In genomic region chr11:100830295-100830694, GRCh38 we compare ENCODE assay signal across 12 cellular contexts.
DNase-seq lines count a peak whose midpoint lies in the region; ATAC-seq and TF ChIP-seq lines count a peak whose summit lies in the region.
"Had no signal": no experiment of that assay in that cellular context is flagged by ENCODE, and none has a peak within 500 bp of the region (broad histone marks: within the 10 kb centered on the region; RNA-seq: fewer than 3 reads in every experiment).

No MANE protein-coding gene starts in this region.

- H3K4me3 Mint-ChIP-seq in WTC11, result no peak overlapping the region
- H3K4me3 Mint-ChIP-seq: mesothelial cell of epicardium had no signal

- H3K36me3 Mint-ChIP-seq in WTC11, result no peaks in the 10 kb centered on the region
- H3K36me3 Mint-ChIP-seq: mesothelial cell of epicardium had no signal

- no peak overlapping the region for H3K4me3 ChIP-seq in stomach
- H3K4me3 ChIP-seq: ascending aorta had no signal

- ATAC-seq in WTC11 (no peak), HG03521 (IDR thresholded peaks at IDR 0.05; ENCODE audit: unreplicated experiment) (no peak), HG03039 (IDR thresholded peaks at IDR 0.05; ENCODE audit: unreplicated experiment) (no peak), omental fat pad (ENCODE audit: low FRiP score) (no peak)

- peaks cover 56% of the 10 kb centered on the region for H3K4me1 Mint-ChIP-seq in WTC11

- peak; percentile 63 for DNase-seq in NCI-H1092 treated with DMSO at 0.1 percent for 48 hours (lab: John Stamatoyannopoulos, UW)
- DNase-seq in WTC11 (ENCODE audit: low spot score), result no peak
- DNase-seq in islet precursor cell, result peak; percentile 76
- peak; percentile 41 for DNase-seq in stomach
- DNase-seq in omental fat pad (ENCODE audit: low spot score), result no peak
- DNase-seq: activated CD4-positive, alpha-beta T cell treated with anti-CD3 and anti-CD28 coated beads for 48 hours; hippocampal formation had no signal

- H3K9me3 Mint-ChIP-seq in WTC11, result no peaks in the 10 kb centered on the region
- H3K9me3 Mint-ChIP-seq: mesothelial cell of epicardium had no signal

- H3K9me3 ChIP-seq in stomach, result no peaks in the 10 kb centered on the region
- H3K9me3 ChIP-seq: ascending aorta had no signal

- H3K27ac Mint-ChIP-seq in WTC11, result peak overlapping the region; percentile 50; the same call in 1 of the 2 replicates
- H3K27ac Mint-ChIP-seq: mesothelial cell of epicardium, progenitor cell of endocrine pancreas had no signal

- CTCF ChIA-PET in WTC11 (lab: Charles Lee), result no interaction called here

- intact Hi-C loops in stomach (cut with DNase I; ENCODE audit: low total_unique reads), result no loop called here

- no peak for TF ChIP-seq CTCF in WTC11 (IDR thresholded peaks at IDR 0.05)
- no peak for TF ChIP-seq CTCF in stomach (IDR thresholded peaks at IDR 0.05)
- no peak for TF ChIP-seq CTCF in omental fat pad (IDR thresholded peaks at IDR 0.05)

- 30 to 58% (median 42%) methylated on average over 7 of the region's 7 CpGs for WGBS in stomach, 5 donors

- no peaks in the 10 kb centered on the region for H3K27me3 Mint-ChIP-seq in WTC11 (ENCODE audit: low read depth)
- H3K27me3 Mint-ChIP-seq: progenitor cell of endocrine pancreas had no signal

- no peak for TF ChIP-seq POLR2A in stomach (IDR thresholded peaks at IDR 0.05)

- TF ChIP-seq EP300 in stomach (IDR thresholded peaks at IDR 0.05), result no peak

- H3K36me3 ChIP-seq in stomach, result no peaks in the 10 kb centered on the region
- H3K36me3 ChIP-seq: ascending aorta had no signal

- peak overlapping the region in 3 of 5 donors; percentile 3 to 50 (median 18) for H3K27ac ChIP-seq in stomach
- H3K27ac ChIP-seq: ascending aorta had no signal

- H3K27me3 ChIP-seq in stomach, result no peaks in the 10 kb centered on the region
- H3K27me3 ChIP-seq: ascending aorta had no signal

- H3K4me1 ChIP-seq in stomach, result peaks cover 14 to 58% (median 31%) of the 10 kb centered on the region in 4 donors
- H3K4me1 ChIP-seq: ascending aorta had no signal

- POLR2A ChIA-PET in WTC11 (lab: Charles Lee), result no interaction called here

TF ChIP-seq in WTC11, 78 proteins besides CTCF, POLR2A, EP300 and RAD21 (continues in another document):
- TF ChIP-seq, protein P1, sequence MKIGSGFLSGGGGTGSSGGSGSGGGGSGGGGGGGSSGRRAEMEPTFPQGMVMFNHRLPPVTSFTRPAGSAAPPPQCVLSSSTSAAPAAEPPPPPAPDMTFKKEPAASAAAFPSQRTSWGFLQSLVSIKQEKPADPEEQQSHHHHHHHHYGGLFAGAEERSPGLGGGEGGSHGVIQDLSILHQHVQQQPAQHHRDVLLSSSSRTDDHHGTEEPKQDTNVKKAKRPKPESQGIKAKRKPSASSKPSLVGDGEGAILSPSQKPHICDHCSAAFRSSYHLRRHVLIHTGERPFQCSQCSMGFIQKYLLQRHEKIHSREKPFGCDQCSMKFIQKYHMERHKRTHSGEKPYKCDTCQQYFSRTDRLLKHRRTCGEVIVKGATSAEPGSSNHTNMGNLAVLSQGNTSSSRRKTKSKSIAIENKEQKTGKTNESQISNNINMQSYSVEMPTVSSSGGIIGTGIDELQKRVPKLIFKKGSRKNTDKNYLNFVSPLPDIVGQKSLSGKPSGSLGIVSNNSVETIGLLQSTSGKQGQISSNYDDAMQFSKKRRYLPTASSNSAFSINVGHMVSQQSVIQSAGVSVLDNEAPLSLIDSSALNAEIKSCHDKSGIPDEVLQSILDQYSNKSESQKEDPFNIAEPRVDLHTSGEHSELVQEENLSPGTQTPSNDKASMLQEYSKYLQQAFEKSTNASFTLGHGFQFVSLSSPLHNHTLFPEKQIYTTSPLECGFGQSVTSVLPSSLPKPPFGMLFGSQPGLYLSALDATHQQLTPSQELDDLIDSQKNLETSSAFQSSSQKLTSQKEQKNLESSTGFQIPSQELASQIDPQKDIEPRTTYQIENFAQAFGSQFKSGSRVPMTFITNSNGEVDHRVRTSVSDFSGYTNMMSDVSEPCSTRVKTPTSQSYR (CRISPR knock-in tag; IDR thresholded peaks at IDR 0.05), result no peak
- TF ChIP-seq, protein P2, sequence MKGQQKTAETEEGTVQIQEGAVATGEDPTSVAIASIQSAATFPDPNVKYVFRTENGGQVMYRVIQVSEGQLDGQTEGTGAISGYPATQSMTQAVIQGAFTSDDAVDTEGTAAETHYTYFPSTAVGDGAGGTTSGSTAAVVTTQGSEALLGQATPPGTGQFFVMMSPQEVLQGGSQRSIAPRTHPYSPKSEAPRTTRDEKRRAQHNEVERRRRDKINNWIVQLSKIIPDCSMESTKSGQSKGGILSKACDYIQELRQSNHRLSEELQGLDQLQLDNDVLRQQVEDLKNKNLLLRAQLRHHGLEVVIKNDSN (CRISPR knock-in tag; IDR thresholded peaks at IDR 0.05), result no peak
- TF ChIP-seq SMAD3 (CRISPR knock-in tag; IDR thresholded peaks at IDR 0.05; ENCODE audit: borderline replicate concordance), result no peak
- TF ChIP-seq ESRRA (CRISPR knock-in tag; IDR thresholded peaks at IDR 0.05; ENCODE audit: borderline replicate concordance), result no peak
- TF ChIP-seq, protein P3, sequence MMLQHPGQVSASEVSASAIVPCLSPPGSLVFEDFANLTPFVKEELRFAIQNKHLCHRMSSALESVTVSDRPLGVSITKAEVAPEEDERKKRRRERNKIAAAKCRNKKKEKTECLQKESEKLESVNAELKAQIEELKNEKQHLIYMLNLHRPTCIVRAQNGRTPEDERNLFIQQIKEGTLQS (CRISPR knock-in tag; conservative IDR thresholded peaks at IDR 0.05), result no peak
- no peak for TF ChIP-seq TEAD4 (CRISPR knock-in tag; IDR thresholded peaks at IDR 0.05)
- no peak for TF ChIP-seq GTF2I (CRISPR knock-in tag; conservative IDR thresholded peaks at IDR 0.05)
- TF ChIP-seq USF2 (CRISPR knock-in tag; IDR thresholded peaks at IDR 0.05), result no peak
- no peak for TF ChIP-seq E2F1 (CRISPR knock-in tag; IDR thresholded peaks at IDR 0.05)
- TF ChIP-seq, protein P4, sequence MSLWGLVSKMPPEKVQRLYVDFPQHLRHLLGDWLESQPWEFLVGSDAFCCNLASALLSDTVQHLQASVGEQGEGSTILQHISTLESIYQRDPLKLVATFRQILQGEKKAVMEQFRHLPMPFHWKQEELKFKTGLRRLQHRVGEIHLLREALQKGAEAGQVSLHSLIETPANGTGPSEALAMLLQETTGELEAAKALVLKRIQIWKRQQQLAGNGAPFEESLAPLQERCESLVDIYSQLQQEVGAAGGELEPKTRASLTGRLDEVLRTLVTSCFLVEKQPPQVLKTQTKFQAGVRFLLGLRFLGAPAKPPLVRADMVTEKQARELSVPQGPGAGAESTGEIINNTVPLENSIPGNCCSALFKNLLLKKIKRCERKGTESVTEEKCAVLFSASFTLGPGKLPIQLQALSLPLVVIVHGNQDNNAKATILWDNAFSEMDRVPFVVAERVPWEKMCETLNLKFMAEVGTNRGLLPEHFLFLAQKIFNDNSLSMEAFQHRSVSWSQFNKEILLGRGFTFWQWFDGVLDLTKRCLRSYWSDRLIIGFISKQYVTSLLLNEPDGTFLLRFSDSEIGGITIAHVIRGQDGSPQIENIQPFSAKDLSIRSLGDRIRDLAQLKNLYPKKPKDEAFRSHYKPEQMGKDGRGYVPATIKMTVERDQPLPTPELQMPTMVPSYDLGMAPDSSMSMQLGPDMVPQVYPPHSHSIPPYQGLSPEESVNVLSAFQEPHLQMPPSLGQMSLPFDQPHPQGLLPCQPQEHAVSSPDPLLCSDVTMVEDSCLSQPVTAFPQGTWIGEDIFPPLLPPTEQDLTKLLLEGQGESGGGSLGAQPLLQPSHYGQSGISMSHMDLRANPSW (CRISPR knock-in tag; conservative IDR thresholded peaks at IDR 0.05; ENCODE audit: low read depth), result no peak
- no peak for TF ChIP-seq ZNF232 (CRISPR knock-in tag; IDR thresholded peaks at IDR 0.05)

Comparison
In these comparisons a context has a peak if more than half of its experiments do, and no peak if none do; other contexts are left out.
1. DNase-seq: peak in NCI-H1092 treated with DMSO at 0.1 percent for 48 hours (single experiment), islet precursor cell (single experiment) and stomach (single experiment); none in WTC11 (single experiment) and omental fat pad (single experiment).